In genomic region chr19:14470031-14470876, GRCh38 we compare ENCODE assay signal across 2 cellular contexts.
TF ChIP-seq lines count a peak whose summit lies in the region.

No MANE protein-coding gene starts in this region.

TF ChIP-seq in IMR-90, 13 proteins besides CTCF, POLR2A, EP300 and RAD21:
- TF ChIP-seq NFE2L2 (IDR thresholded peaks at IDR 0.05; ENCODE audit: low read depth, low read length) = no peak
- no peak for TF ChIP-seq FOS (IDR thresholded peaks at IDR 0.05; ENCODE audit: low read depth, low read length)
- no peak for TF ChIP-seq MXI1 (IDR thresholded peaks at IDR 0.05; ENCODE audit: borderline replicate concordance, low read depth, low read length)
- TF ChIP-seq CEBPB (IDR thresholded peaks at IDR 0.05; ENCODE audit: low read depth, low read length) = no peak
- TF ChIP-seq USF2 (IDR thresholded peaks at IDR 0.05; ENCODE audit: low read depth, low read length) = no peak
- no peak for TF ChIP-seq MAZ (IDR thresholded peaks at IDR 0.05; ENCODE audit: borderline replicate concordance, low read depth, low read length)
- TF ChIP-seq ELK1 (IDR thresholded peaks at IDR 0.05; ENCODE audit: borderline replicate concordance, low read depth, low read length) = no peak
- TF ChIP-seq RCOR1 (IDR thresholded peaks at IDR 0.05; ENCODE audit: insufficient replicate concordance, low read length) = no peak
- no peak for TF ChIP-seq BHLHE40 (IDR thresholded peaks at IDR 0.05; ENCODE audit: low read depth, low read length)
- no peak for TF ChIP-seq SMC3 (IDR thresholded peaks at IDR 0.05; ENCODE audit: low read depth, low read length)
- TF ChIP-seq RFX5 (IDR thresholded peaks at IDR 0.05; ENCODE audit: low read depth, low read length) = no peak

TF ChIP-seq in endothelial cell of umbilical vein, 7 proteins besides CTCF, POLR2A, EP300 and RAD21:
- TF ChIP-seq JUN (IDR thresholded peaks at IDR 0.05; ENCODE audit: borderline replicate concordance, insufficient read depth, insufficient read length, low read depth) (no peak), GATA2 (IDR thresholded peaks at IDR 0.05; ENCODE audit: insufficient read depth, insufficient read length, low read depth, low read length) (no peak), MAX (IDR thresholded peaks at IDR 0.05; ENCODE audit: insufficient read depth, insufficient read length) (no peak), POLR2AphosphoS5 (IDR thresholded peaks at IDR 0.05; ENCODE audit: insufficient read depth, low read depth, low read length) (no peak), FOS (IDR thresholded peaks at IDR 0.05; ENCODE audit: borderline replicate concordance, insufficient read depth, low read length) (no peak), MYC (IDR thresholded peaks at IDR 0.05; ENCODE audit: low read depth, low read length) (no peak), EZH2 (IDR thresholded peaks at IDR 0.05; ENCODE audit: borderline replicate concordance, low read depth, low read length, severe bottlenecking) (no peak)
